In genomic region chr11:6638437-6638836, GRCh38 we compare ENCODE assay signal across 14 cellular contexts. TPM values are rescaled to one million over a fixed set of nuclear protein-coding genes. Genes with fewer than 3 reads are reported as not detected.
DNase-seq lines count a peak whose midpoint lies in the region; ATAC-seq and TF ChIP-seq lines count a peak whose summit lies in the region.
"Had no signal": no experiment of that assay in that cellular context is flagged by ENCODE, and none has a peak within 500 bp of the region (broad histone marks: within the 10 kb centered on the region; RNA-seq: fewer than 3 reads in every experiment).

No MANE protein-coding gene starts in this region.

- H2BK15ac ChIP-seq in mesenchymal stem cell (ENCODE audit: low read depth, poor library complexity, severe bottlenecking) = no peak overlapping the region

- in situ Hi-C loops in SK-MEL-5 (cut with HindIII; ENCODE audit: low pct_unique_long_range_greater_than_20kb, low sequenced_read_pairs) = no loop called here

- no peak overlapping the region for H4K8ac ChIP-seq in mesenchymal stem cell (ENCODE audit: low read length)

- H3K36me3 ChIP-seq in Loucy (ENCODE audit: insufficient read depth, low read length) = no peaks in the 10 kb centered on the region
- peaks cover 0 to 20% of the 10 kb centered on the region in 2 experiments for H3K36me3 ChIP-seq in mesenchymal stem cell (ENCODE audit: control insufficient read depth in 1 of 2, insufficient read depth in 2 of 2, low read depth in 1 of 2, low read length in 2 of 2)

- no peaks in the 10 kb centered on the region for H4K20me1 ChIP-seq in Loucy (ENCODE audit: insufficient read depth, low read length, poor library complexity, severe bottlenecking)

- H2BK5ac ChIP-seq in mesenchymal stem cell (ENCODE audit: low read depth, low read length, poor library complexity, severe bottlenecking) = no peak overlapping the region

- H3K79me2 ChIP-seq in Loucy (ENCODE audit: insufficient read depth, low read length) = no peaks in the 10 kb centered on the region

- H3K4me2 ChIP-seq in Loucy (ENCODE audit: low read depth, low read length, poor library complexity, severe bottlenecking) (no peak overlapping the region), mesenchymal stem cell (ENCODE audit: low read length, poor library complexity, severe bottlenecking) (no peak overlapping the region)

- H3K4me3 ChIP-seq in Loucy (ENCODE audit: low read length, poor library complexity, severe bottlenecking) (no peak overlapping the region), mesenchymal stem cell (ENCODE audit: insufficient read depth in 1 of 2, low read depth in 1 of 2, low read length in 2 of 2) (no peak overlapping the region)
- H3K4me3 ChIP-seq: lung had no signal

- H3K27me3 ChIP-seq in Loucy (ENCODE audit: insufficient read depth, low read length, poor library complexity, severe bottlenecking) = no peaks in the 10 kb centered on the region
- peaks cover 0 to 14% of the 10 kb centered on the region in 2 experiments for H3K27me3 ChIP-seq in mesenchymal stem cell (ENCODE audit: control insufficient read depth in 1 of 2, insufficient read depth in 1 of 2, low read length in 2 of 2)

- no peaks in the 10 kb centered on the region for H3F3A ChIP-seq in Loucy (ENCODE audit: low read depth)

- no peak overlapping the region for H2AK5ac ChIP-seq in mesenchymal stem cell (ENCODE audit: low read length, severe bottlenecking)

- TF ChIP-seq CTCF in Loucy (conservative IDR thresholded peaks at IDR 0.05; ENCODE audit: low read length) = peak; percentile 22; the same call in 1 of the 2 replicates

- H3K14ac ChIP-seq in mesenchymal stem cell (ENCODE audit: low read length in 2 of 2) = no peak overlapping the region

- no peak overlapping the region for H3K27ac ChIP-seq in mesenchymal stem cell (ENCODE audit: low read length, poor library complexity, severe bottlenecking)

- WGBS in mesenchymal stem cell = 87% methylated on average over 4 of the region's 4 CpGs

- H3K9me3 ChIP-seq in Loucy (ENCODE audit: insufficient read depth, low read depth, low read length) (no peaks in the 10 kb centered on the region), mesenchymal stem cell (ENCODE audit: control insufficient read depth, low read length) (peaks cover under 1% of the 10 kb centered on the region)

- ATAC-seq in HG02840 (IDR thresholded peaks at IDR 0.05; ENCODE audit: low FRiP score, unreplicated experiment) (no peak), HG03342 (IDR thresholded peaks at IDR 0.05; ENCODE audit: unreplicated experiment) (no peak), GM18502 (IDR thresholded peaks at IDR 0.05; ENCODE audit: poor library complexity, unreplicated experiment) (no peak), GM21786 (IDR thresholded peaks at IDR 0.05; ENCODE audit: unreplicated experiment) (no peak)
- ATAC-seq: T-helper 17 cell had no signal

- H2BK120ac ChIP-seq in mesenchymal stem cell (ENCODE audit: low read depth, low read length) = no peak overlapping the region

- H4K91ac ChIP-seq in mesenchymal stem cell (ENCODE audit: low read length) = no peak overlapping the region

- H3K79me1 ChIP-seq in mesenchymal stem cell (replicated peaks; ENCODE audit: low read length, poor library complexity, severe bottlenecking) = no peaks in the 10 kb centered on the region

- H2AFZ ChIP-seq in Loucy (ENCODE audit: low read length) (no peak overlapping the region), mesenchymal stem cell (ENCODE audit: low read depth, low read length) (no peak overlapping the region)

- H3K4me1 ChIP-seq in Loucy (ENCODE audit: insufficient read depth, low read length, poor library complexity, severe bottlenecking) (peaks cover 16% of the 10 kb centered on the region), mesenchymal stem cell (ENCODE audit: control insufficient read depth, insufficient read depth, low read depth, low read length) (peaks cover 7% of the 10 kb centered on the region)

- H3K9ac ChIP-seq in Loucy (ENCODE audit: low read depth, low read length, poor library complexity, severe bottlenecking) = no peak overlapping the region
- H3K9ac ChIP-seq in mesenchymal stem cell (ENCODE audit: low read length) = no peak overlapping the region

- peak overlapping the region in 1 of 2 experiments; percentile 81 for H3K4ac ChIP-seq in mesenchymal stem cell (ENCODE audit: low read depth in 1 of 2, low read length in 2 of 2)

- peak overlapping the region in 1 of 2 experiments; percentile 68 for H2BK12ac ChIP-seq in mesenchymal stem cell (ENCODE audit: low read length in 2 of 2)

- peak overlapping the region; percentile 55 to 79 for H3K18ac ChIP-seq in mesenchymal stem cell (ENCODE audit: low read depth in 1 of 2, low read length in 2 of 2)

- H3K23ac ChIP-seq in mesenchymal stem cell (ENCODE audit: low read length in 2 of 2) = no peak overlapping the region

- no peaks in the 10 kb centered on the region for H3K9me2 ChIP-seq in Loucy (replicated peaks; ENCODE audit: low read depth, low read length)

- DNase-seq in DMS 273 treated with DMSO at 0.1 percent for 48 hours (lab: John Stamatoyannopoulos, UW) (peak; percentile 50), SK-MEL-5 (ENCODE audit: low read depth, low spot score) (peak; percentile 36), mesenchymal stem cell (no peak)
- DNase-seq: MM.1S; NCI-H1930; NCI-H748 treated with DMSO at 0.1 percent for 48 hours; stimulated activated CD4-positive, alpha-beta T cell treated with anti-CD3 and anti-CD28 coated beads, Interleukin-1b, Interleukin-23, amount 100 ng/mL, for 48 hours; T-helper 17 cell had no signal

RNA-seq across cellular contexts. Expression of gene DCHS1, which starts 17.2 kb away (rescaled TPM):
- 0.11 and 0.19 TPM in 2 replicates for total RNA-seq in SK-MEL-5 (2014; rRNA removed; shearing (Covaris generic))
- 0.23 and 0.24 TPM in 2 replicates for polyA plus RNA-seq in SK-MEL-5 (2015; cell fraction: cytosol; rRNA removed)
- polyA plus RNA-seq in SK-MEL-5 (2015; cell fraction: nucleus; rRNA removed) = 0.53 TPM in 2 replicates
- 13.2 TPM for polyA plus RNA-seq in mesenchymal stem cell (2013, experiment 1 of 2)
- polyA plus RNA-seq in mesenchymal stem cell (2013, experiment 2 of 2) = 12.1 TPM

RNA-seq across cellular contexts. Expression of gene TPP1, which starts 19.2 kb away (rescaled TPM):
- total RNA-seq in SK-MEL-5 (2014; rRNA removed; shearing (Covaris generic)) = 84.3 and 91.7 TPM in 2 replicates
- polyA plus RNA-seq in SK-MEL-5 (2015; cell fraction: cytosol; rRNA removed) = 712 and 729 TPM in 2 replicates
- polyA plus RNA-seq in SK-MEL-5 (2015; cell fraction: nucleus; rRNA removed) = 352 and 406 TPM in 2 replicates
- polyA plus RNA-seq in mesenchymal stem cell (2013, experiment 1 of 2) = 425 TPM
- 399 TPM for polyA plus RNA-seq in mesenchymal stem cell (2013, experiment 2 of 2)

RNA-seq across cellular contexts. Expression of gene TAF10, which starts 26.4 kb away (rescaled TPM):
- 122 and 129 TPM in 2 replicates for total RNA-seq in SK-MEL-5 (2014; rRNA removed; shearing (Covaris generic))
- polyA plus RNA-seq in SK-MEL-5 (2015; cell fraction: cytosol; rRNA removed) = 89.1 and 132 TPM in 2 replicates
- 113 and 137 TPM in 2 replicates for polyA plus RNA-seq in SK-MEL-5 (2015; cell fraction: nucleus; rRNA removed)
- polyA plus RNA-seq in mesenchymal stem cell (2013, experiment 1 of 2) = 187 TPM
- polyA plus RNA-seq in mesenchymal stem cell (2013, experiment 2 of 2) = 195 TPM

RNA-seq across cellular contexts. Expression of gene ILK, which starts 34.9 kb away (rescaled TPM):
- total RNA-seq in SK-MEL-5 (2014; rRNA removed; shearing (Covaris generic)) = 106 and 111 TPM in 2 replicates
- polyA plus RNA-seq in SK-MEL-5 (2015; cell fraction: cytosol; rRNA removed) = 112 and 118 TPM in 2 replicates
- 109 and 131 TPM in 2 replicates for polyA plus RNA-seq in SK-MEL-5 (2015; cell fraction: nucleus; rRNA removed)
- 309 TPM for polyA plus RNA-seq in mesenchymal stem cell (2013, experiment 1 of 2)
- 311 TPM for polyA plus RNA-seq in mesenchymal stem cell (2013, experiment 2 of 2)

RNA-seq across cellular contexts. Expression of gene RRP8, which starts 35.0 kb away (rescaled TPM):
- 32.5 and 35.5 TPM in 2 replicates for total RNA-seq in SK-MEL-5 (2014; rRNA removed; shearing (Covaris generic))
- polyA plus RNA-seq in SK-MEL-5 (2015; cell fraction: cytosol; rRNA removed) = 19.4 and 27.5 TPM in 2 replicates
- 20.0 and 37.4 TPM in 2 replicates for polyA plus RNA-seq in SK-MEL-5 (2015; cell fraction: nucleus; rRNA removed)
- 21.1 TPM for polyA plus RNA-seq in mesenchymal stem cell (2013, experiment 1 of 2)
- 22.0 TPM for polyA plus RNA-seq in mesenchymal stem cell (2013, experiment 2 of 2)
